12 cellular contexts compared by ENCODE assay signal in genomic region chr9:79254900-79255651, GRCh38.
DNase-seq lines count a peak whose midpoint lies in the region; ATAC-seq and TF ChIP-seq lines count a peak whose summit lies in the region.
"Had no signal": no experiment of that assay in that cellular context is flagged by ENCODE, and none has a peak within 500 bp of the region (broad histone marks: within the 10 kb centered on the region; RNA-seq: fewer than 3 reads in every experiment).

No MANE protein-coding gene starts in this region.

- H3K9me3 Mint-ChIP-seq in HFFc6: no peaks in the 10 kb centered on the region
- H3K9me3 Mint-ChIP-seq: memory B cell had no signal

- POLR2A ChIA-PET in Panc1 (lab: Charles Lee): no interaction called here
- POLR2A ChIA-PET in GM10248 (lab: Yijun Ruan, JAX): no interaction called here

- H3K27ac ChIP-seq in Panc1 (ENCODE audit: low read length) (no peak overlapping the region), iPS DF 6.9 (ENCODE audit: low read length) (no peak overlapping the region), tibial artery (no peak overlapping the region)
- H3K27ac ChIP-seq: HL-60 had no signal

- H3K27me3 Mint-ChIP-seq in HFFc6 (ENCODE audit: insufficient read depth): peaks cover 1% of the 10 kb centered on the region; the same call in 1 of the 2 replicates

- CTCF ChIA-PET in Panc1 (lab: Charles Lee) (interaction anchor here (0.5 kb wide), 1 partner anchor 51 kb away, joined by 4 read pairs; no protein-coding TSS in a partner anchor), GM10248 (lab: Yijun Ruan, JAX) (interaction anchor here (1.6 kb wide), 1 partner anchor 15 kb away, joined by 5 read pairs; no protein-coding TSS in a partner anchor)

- no TSS peak for BruUV-seq in Panc1 (replicated peaks; lab: Mats Ljungman, UMichigan)

- H3K9me3 ChIP-seq in BE2C: no peaks in the 10 kb centered on the region; the same call in 1 of the 2 replicates
- H3K9me3 ChIP-seq in Panc1 (ENCODE audit: control insufficient read depth, insufficient read depth, low read depth, low read length): no peaks in the 10 kb centered on the region
- H3K9me3 ChIP-seq in iPS DF 6.9 (ENCODE audit: control insufficient read depth, insufficient read depth, low read length): no peaks in the 10 kb centered on the region
- H3K9me3 ChIP-seq in tibial artery: no peaks in the 10 kb centered on the region

- H3K4me3 ChIP-seq in BE2C (ENCODE audit: low read depth, low read length) (no peak overlapping the region), Panc1 (ENCODE audit: low read depth in 2 of 2, low read length in 2 of 2) (no peak overlapping the region), iPS DF 6.9 (ENCODE audit: low read length) (no peak overlapping the region), tibial artery (no peak overlapping the region)

- H3K36me3 ChIP-seq in BE2C (no peaks in the 10 kb centered on the region), Panc1 (ENCODE audit: control insufficient read depth, insufficient read depth, low read length) (no peaks in the 10 kb centered on the region), iPS DF 6.9 (ENCODE audit: control insufficient read depth, insufficient read depth, low read length) (no peaks in the 10 kb centered on the region), tibial artery (no peaks in the 10 kb centered on the region)

- DNase-seq in BE2C: no peak
- no peak for DNase-seq in HFFc6
- DNase-seq in Panc1 (ENCODE audit: low read depth, low spot score): no peak
- DNase-seq in iPS DF 6.9 (ENCODE audit: low read depth, low spot score): peak; percentile 25
- no peak for DNase-seq in GM10248 (ENCODE audit: extremely low spot score)
- DNase-seq in tibial artery: no peak
- DNase-seq: NCI-H187, small intestine had no signal

- H3K27me3 ChIP-seq in BE2C: no peaks in the 10 kb centered on the region
- no peaks in the 10 kb centered on the region for H3K27me3 ChIP-seq in Panc1 (ENCODE audit: control insufficient read depth, insufficient read depth, low read length)
- H3K27me3 ChIP-seq in iPS DF 6.9 (ENCODE audit: control insufficient read depth, insufficient read depth, low read length): no peaks in the 10 kb centered on the region
- peaks cover 0 to 24% of the 10 kb centered on the region in 2 donors for H3K27me3 ChIP-seq in tibial artery

- no CpG with 5 or more reads among the region's 8 CpGs for WGBS in iPS DF 6.9 (ENCODE audit: insufficient coverage, insufficient read length)

- H3K4me3 Mint-ChIP-seq in HFFc6: no peak overlapping the region
- H3K4me3 Mint-ChIP-seq: memory B cell had no signal

- peaks cover 6% of the 10 kb centered on the region for H3K4me1 ChIP-seq in BE2C
- H3K4me1 ChIP-seq in Panc1 (ENCODE audit: control insufficient read depth, insufficient read depth, low read length): no peaks in the 10 kb centered on the region
- H3K4me1 ChIP-seq in iPS DF 6.9 (ENCODE audit: control insufficient read depth, insufficient read depth, low read length): no peaks in the 10 kb centered on the region
- peaks cover 0 to 16% (median 8%) of the 10 kb centered on the region in 4 donors for H3K4me1 ChIP-seq in tibial artery

- H3K27ac Mint-ChIP-seq in HFFc6: no peak overlapping the region
- H3K27ac Mint-ChIP-seq: memory B cell had no signal

- 0 out of 2 replicates have a peak, but pooled peaks cover 3% of the 10 kb centered on the region for H3K36me3 Mint-ChIP-seq in HFFc6 (ENCODE audit: low read depth)
- H3K36me3 Mint-ChIP-seq: memory B cell had no signal

- ATAC-seq in Panc1 (no peak), HG03097 (IDR thresholded peaks at IDR 0.05; ENCODE audit: low FRiP score, unreplicated experiment) (no peak), GM21619 (IDR thresholded peaks at IDR 0.05; ENCODE audit: unreplicated experiment) (no peak)

- intact Hi-C loops in Panc1 (cut with micrococcal nuclease; ENCODE audit: unreplicated experiment): no loop called here
- intact Hi-C loops in tibial artery (cut with DNase I; ENCODE audit: low total_unique reads): no loop called here

- in situ Hi-C loops in Panc1 (cut with HindIII; ENCODE audit: low pct_unique_long_range_greater_than_20kb, low sequenced_read_pairs): no loop called here

- peaks cover 12% of the 10 kb centered on the region; the same call in 1 of the 2 replicates for H3K4me1 Mint-ChIP-seq in HFFc6 (ENCODE audit: low read depth)

- TF ChIP-seq CTCF in BE2C (IDR thresholded peaks at IDR 0.05; ENCODE audit: low read depth, low read length): peak; percentile 49
- peak; percentile 53 for TF ChIP-seq CTCF in HFFc6 (IDR thresholded peaks at IDR 0.05)
- TF ChIP-seq CTCF in Panc1 (IDR thresholded peaks at IDR 0.05): peak; percentile 25; the same call in 1 of the 2 replicates
- TF ChIP-seq CTCF in GM10248 (IDR thresholded peaks at IDR 0.05; ENCODE audit: control extremely low read depth, extremely low read depth, low read depth, missing control alignments): no peak
- TF ChIP-seq CTCF in tibial artery (IDR thresholded peaks at IDR 0.05): no peak

Comparison
In these comparisons a context has a peak if more than half of its experiments do, and no peak if none do; other contexts are left out.
1. CTCF ChIP-seq: peak in BE2C (single experiment), HFFc6 (single experiment) and Panc1 (single experiment); none in GM10248 (single experiment) and tibial artery (0 of 2).